In genomic region chr15:64947211-64947610, GRCh38 we compare ENCODE assay signal across 20 cellular contexts.
"Had no signal": no experiment of that assay in that cellular context is flagged by ENCODE, and none has a peak within 500 bp of the region (broad histone marks: within the 10 kb centered on the region; RNA-seq: fewer than 3 reads in every experiment).

No MANE protein-coding gene starts in this region.

- H3K27ac ChIP-seq: left lung, right atrium auricular region, transverse colon, VCaP had no signal

- H3K36me3 ChIP-seq: right atrium auricular region, transverse colon had no signal

- H3K27me3 Mint-ChIP-seq: activated CD4-positive, alpha-beta memory T cell treated with anti-CD3 and anti-CD28 coated beads, Interleukin-2, amount 10 ng/mL, durations not matched to agents 7 days and 5 days; activated naive CD8-positive, alpha-beta T cell treated with anti-CD3 and anti-CD28 coated beads, Interleukin-2, amount 10 ng/mL, durations not matched to agents 7 days and 5 days; naive thymus-derived CD8-positive, alpha-beta T cell; T-cell had no signal

- H3K4me1 ChIP-seq: left lung, right atrium auricular region, transverse colon had no signal

- H3K4me1 Mint-ChIP-seq: activated CD4-positive, alpha-beta memory T cell treated with anti-CD3 and anti-CD28 coated beads, Interleukin-2, amount 10 ng/mL, durations not matched to agents 7 days and 5 days had no signal

- FAIRE-seq: keratinocyte had no signal

- H3K4me2 ChIP-seq: SK-N-SH had no signal

- H3K27me3 ChIP-seq: left lung, right atrium auricular region, transverse colon had no signal

- H3K9me3 ChIP-seq: right atrium auricular region, SK-N-SH, transverse colon had no signal

- H3K36me3 Mint-ChIP-seq: T-cell had no signal

- H3K9ac ChIP-seq: SK-N-SH had no signal

- H3K4me3 ChIP-seq: left lung, right atrium auricular region, transverse colon had no signal

- H3K27ac Mint-ChIP-seq: activated CD4-positive, alpha-beta memory T cell treated with anti-CD3 and anti-CD28 coated beads, Interleukin-2, amount 10 ng/mL, durations not matched to agents 7 days and 5 days; activated naive CD8-positive, alpha-beta T cell treated with anti-CD3 and anti-CD28 coated beads, Interleukin-2, amount 10 ng/mL, durations not matched to agents 7 days and 5 days had no signal

- H3K9me3 Mint-ChIP-seq: activated CD4-positive, alpha-beta memory T cell treated with anti-CD3 and anti-CD28 coated beads, Interleukin-2, amount 10 ng/mL, durations not matched to agents 7 days and 5 days; activated naive CD8-positive, alpha-beta T cell treated with anti-CD3 and anti-CD28 coated beads, Interleukin-2, amount 10 ng/mL, durations not matched to agents 7 days and 5 days; naive thymus-derived CD8-positive, alpha-beta T cell; T-cell had no signal

- DNase-seq: activated CD4-positive, alpha-beta memory T cell treated with anti-CD3 and anti-CD28 coated beads, Interleukin-2, amount 10 ng/mL, durations not matched to agents 7 days and 5 days; activated CD8-positive, alpha-beta memory T cell treated with anti-CD3 and anti-CD28 coated beads, Interleukin-2, amount 50 U/mL, for 4 hours; activated effector memory CD4-positive, alpha-beta T cell treated with anti-CD3 and anti-CD28 coated beads, Interleukin-2, amount 50 U/mL, for 16 hours; activated naive CD8-positive, alpha-beta T cell treated with anti-CD3 and anti-CD28 coated beads, Interleukin-2, amount 10 ng/mL, durations not matched to agents 7 days and 5 days; activated T-cell treated with anti-CD3 and anti-CD28 coated beads, Interleukin-2, amount 50 U/mL, for 48 hours; anterior cingulate cortex; dermis blood vessel endothelial cell; erythroblast; left lung; mammary epithelial cell; naive thymus-derived CD8-positive, alpha-beta T cell; nucleus accumbens; SK-N-SH; stimulated activated CD4-positive, alpha-beta T cell treated with anti-CD3 and anti-CD28 coated beads, Interleukin-4, amount 100 ng/mL, for 1 hour; stimulated activated naive CD8-positive, alpha-beta T cell treated with anti-CD3 and anti-CD28 coated beads, Interleukin-15, Interleukin-2, amounts not matched to agents 100 U/mL and 50 U/mL, for 24 hours; T-cell; transverse colon had no signal

- H3K4me3 Mint-ChIP-seq: activated CD4-positive, alpha-beta memory T cell treated with anti-CD3 and anti-CD28 coated beads, Interleukin-2, amount 10 ng/mL, durations not matched to agents 7 days and 5 days; activated naive CD8-positive, alpha-beta T cell treated with anti-CD3 and anti-CD28 coated beads, Interleukin-2, amount 10 ng/mL, durations not matched to agents 7 days and 5 days; naive thymus-derived CD8-positive, alpha-beta T cell; T-cell had no signal

- ATAC-seq: left lung; naive thymus-derived CD8-positive, alpha-beta T cell; stimulated activated naive CD8-positive, alpha-beta T cell treated with anti-CD3 and anti-CD28 coated beads, Interleukin-15, Interleukin-2, amounts not matched to agents 100 U/mL and 50 U/mL, for 24 hours had no signal
